Comparison of ENCODE assay signal across 22 cellular contexts in genomic region chr17:47875586-47875985, GRCh38. TPM values are rescaled to one million over a fixed set of nuclear protein-coding genes. Genes with fewer than 3 reads are reported as not detected.
"Had no signal": no experiment of that assay in that cellular context is flagged by ENCODE, and none has a peak within 500 bp of the region (broad histone marks: within the 10 kb centered on the region; RNA-seq: fewer than 3 reads in every experiment).

No MANE protein-coding gene starts in this region.

- H3K9ac ChIP-seq: neural progenitor cell had no signal

- H3K27ac ChIP-seq: neural progenitor cell, ovary, suprapubic skin had no signal

- DNase-seq: activated B cell treated with CpG ODN at 0.5 μM for 24 hours; activated CD4-positive, alpha-beta T cell treated with anti-CD3 and anti-CD28 coated beads for 48 hours; activated CD8-positive, alpha-beta T cell treated with anti-CD3 and anti-CD28 coated beads for 36 hours; activated effector memory CD4-positive, alpha-beta T cell treated with Interleukin-2 at 50 U/mL for 16 hours; activated T-cell treated with anti-CD3 and anti-CD28 coated beads, Interleukin-2, amount 50 U/mL, for 4 hours; amygdala; effector CD8-positive, alpha-beta T cell; foreskin fibroblast; glutamatergic neuron; hypothalamus; left ventricle myocardium superior; stimulated activated CD4-positive, alpha-beta T cell treated with anti-CD3 and anti-CD28 coated beads, Interleukin-4, amount 100 ng/mL, for 24 hours; stimulated activated CD8-positive, alpha-beta memory T cell treated with anti-CD3 and anti-CD28 coated beads, Interleukin-4, amount 100 ng/mL, for 48 hours; stimulated activated naive CD8-positive, alpha-beta T cell treated with anti-CD3 and anti-CD28 coated beads, Interleukin-15, Interleukin-2, amounts not matched to agents 100 U/mL and 50 U/mL, for 24 hours; T-helper 2 cell had no signal

- H3K27ac Mint-ChIP-seq: activated B cell treated with CpG ODN at 0.5 μM for 24 hours; activated CD8-positive, alpha-beta T cell treated with anti-CD3 and anti-CD28 coated beads for 36 hours; activated naive CD4-positive, alpha-beta T cell treated with anti-CD3 and anti-CD28 coated beads, Interleukin-2, amount 50 U/mL, for 24 hours; neural progenitor cell; type B pancreatic cell had no signal

- H3K36me3 Mint-ChIP-seq: activated naive CD4-positive, alpha-beta T cell treated with anti-CD3 and anti-CD28 coated beads, Interleukin-2, amount 50 U/mL, for 24 hours; brain; neural progenitor cell; type B pancreatic cell had no signal

- H3K36me3 ChIP-seq: neural progenitor cell, ovary, suprapubic skin had no signal

- H3K9me3 Mint-ChIP-seq: activated B cell treated with CpG ODN at 0.5 μM for 24 hours; activated CD8-positive, alpha-beta T cell treated with anti-CD3 and anti-CD28 coated beads for 36 hours; activated naive CD4-positive, alpha-beta T cell treated with anti-CD3 and anti-CD28 coated beads, Interleukin-2, amount 50 U/mL, for 24 hours; activated T-cell treated with anti-CD3 and anti-CD28 coated beads, Interleukin-2, amount 50 U/mL, for 4 hours; central memory CD8-positive, alpha-beta T cell; neural progenitor cell; type B pancreatic cell had no signal

- H2AFZ ChIP-seq: neural progenitor cell had no signal

- H3K9me3 ChIP-seq: ovary, suprapubic skin had no signal

- H3K4me3 ChIP-seq: neural progenitor cell, ovary, suprapubic skin had no signal

- H3K4me3 Mint-ChIP-seq: activated B cell treated with CpG ODN at 0.5 μM for 24 hours; activated CD8-positive, alpha-beta T cell treated with anti-CD3 and anti-CD28 coated beads for 36 hours; activated naive CD4-positive, alpha-beta T cell treated with anti-CD3 and anti-CD28 coated beads, Interleukin-2, amount 50 U/mL, for 24 hours; activated T-cell treated with anti-CD3 and anti-CD28 coated beads, Interleukin-2, amount 50 U/mL, for 4 hours; brain; central memory CD8-positive, alpha-beta T cell; neural progenitor cell; type B pancreatic cell had no signal

- H3K4me1 Mint-ChIP-seq: central memory CD8-positive, alpha-beta T cell had no signal

- ATAC-seq: activated CD8-positive, alpha-beta T cell treated with anti-CD3 and anti-CD28 coated beads for 36 hours; activated T-cell treated with anti-CD3 and anti-CD28 coated beads, Interleukin-2, amount 50 U/mL, for 4 hours; left ventricle myocardium superior; stimulated activated naive CD8-positive, alpha-beta T cell treated with anti-CD3 and anti-CD28 coated beads, Interleukin-15, Interleukin-2, amounts not matched to agents 100 U/mL and 50 U/mL, for 24 hours had no signal

- H3K27me3 ChIP-seq: ovary had no signal

- H3K4me2 ChIP-seq: neural progenitor cell had no signal

RNA-seq across cellular contexts. Expression of gene LRRC46, which starts 44.1 kb away (rescaled TPM):
- total RNA-seq: left ventricle myocardium superior, suprapubic skin had no signal
